In the genomic region with DNA sequence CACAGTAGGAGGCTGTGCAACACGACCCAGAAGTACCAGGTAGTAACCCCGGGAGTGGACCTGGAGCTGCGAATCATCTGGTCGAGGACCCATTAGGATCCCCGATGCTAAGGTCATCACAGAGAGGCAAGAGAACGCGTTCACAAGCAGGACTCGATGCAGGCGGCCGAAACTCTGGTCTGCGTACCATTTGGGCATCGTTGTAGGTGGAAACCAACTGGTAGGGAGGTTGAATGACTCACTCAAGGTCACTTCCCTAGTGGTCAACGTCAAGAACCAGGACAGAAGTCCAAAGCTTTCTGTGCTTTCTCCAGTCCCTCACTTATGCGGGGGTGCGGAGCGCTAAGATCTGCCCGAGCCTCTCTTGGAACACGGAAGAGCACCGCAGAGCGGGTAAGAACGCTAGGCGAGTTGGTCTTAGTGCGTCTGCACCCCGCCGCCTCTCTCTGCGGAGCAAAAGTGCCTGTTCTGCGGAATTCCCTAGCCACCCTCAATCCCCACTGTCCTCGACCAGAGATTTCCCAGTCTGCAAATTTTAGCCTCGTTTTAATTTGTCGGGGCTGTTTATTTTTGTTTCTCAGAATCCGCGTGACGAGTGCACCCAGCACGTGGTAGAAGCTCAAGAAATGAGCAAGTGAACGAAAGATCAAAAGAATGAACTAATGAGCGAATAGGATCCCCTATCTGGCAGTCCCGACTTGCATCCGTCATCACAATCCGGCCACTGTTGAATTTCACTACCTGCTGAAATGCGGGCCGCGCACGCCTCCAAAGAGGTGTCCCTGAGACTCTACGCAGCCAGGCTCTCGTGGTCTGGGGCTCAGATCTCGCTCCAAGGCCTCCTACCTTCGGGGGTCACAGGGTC, we compare ENCODE assay signal across 1 cellular context.
TF ChIP-seq lines count a peak whose summit lies in the region.

No MANE protein-coding gene starts in this region.

TF ChIP-seq in endothelial cell of umbilical vein, 7 proteins besides CTCF, POLR2A, EP300 and RAD21:
- TF ChIP-seq JUN (IDR thresholded peaks at IDR 0.05; ENCODE audit: borderline replicate concordance, insufficient read depth, insufficient read length, low read depth) = peak; percentile 4
- TF ChIP-seq POLR2AphosphoS5 (IDR thresholded peaks at IDR 0.05; ENCODE audit: insufficient read depth, low read depth, low read length) = no peak
- TF ChIP-seq FOS (IDR thresholded peaks at IDR 0.05; ENCODE audit: borderline replicate concordance, insufficient read depth, low read length) = no peak
- peak; percentile 93 for TF ChIP-seq EZH2 (IDR thresholded peaks at IDR 0.05; ENCODE audit: borderline replicate concordance, low read depth, low read length, severe bottlenecking)
